ENCODE assay signal across 8 cellular contexts in genomic region chr12:92408072-92408900, GRCh38.
DNase-seq lines count a peak whose midpoint lies in the region; ATAC-seq and TF ChIP-seq lines count a peak whose summit lies in the region.

No MANE protein-coding gene starts in this region.

- peak overlapping the region; percentile 23 for H3K4me2 ChIP-seq in OCI-LY3 (ENCODE audit: low read length)

- H3K9me3 ChIP-seq in OCI-LY3 (ENCODE audit: insufficient read depth, low read length) = no peaks in the 10 kb centered on the region

- H3K9ac ChIP-seq in OCI-LY3 (ENCODE audit: low read length) = peak overlapping the region; percentile 24; the same call in 1 of the 2 replicates

- H3K27ac ChIP-seq in OCI-LY3 (ENCODE audit: low read length) = peak overlapping the region; percentile 24; the same call in 1 of the 2 replicates

- peaks cover 62% of the 10 kb centered on the region for H3K4me1 ChIP-seq in OCI-LY3 (ENCODE audit: low read length)

- TF ChIP-seq CTCF in GM06990 (IDR thresholded peaks at IDR 0.05; ENCODE audit: insufficient read depth, low read length, poor library complexity, severe bottlenecking) (peak; percentile 78), OCI-LY3 (IDR thresholded peaks at IDR 0.05; ENCODE audit: low read depth, low read length) (peak; percentile 81)

- peaks cover 58% of the 10 kb centered on the region for H3K4me1 Mint-ChIP-seq in activated naive CD8-positive, alpha-beta T cell treated with anti-CD3 and anti-CD28 coated beads, Interleukin-2, amount 50 U/mL, for 24 hours

- H3K27ac Mint-ChIP-seq in activated naive CD8-positive, alpha-beta T cell treated with anti-CD3 and anti-CD28 coated beads, Interleukin-2, amount 50 U/mL, for 24 hours = peak overlapping the region; percentile 60

- peak; percentile 59 for DNase-seq in GM06990 (ENCODE audit: extremely low read depth, insufficient read length)
- peak; percentile 65 for DNase-seq in activated naive CD8-positive, alpha-beta T cell treated with anti-CD3 and anti-CD28 coated beads, Interleukin-2, amount 50 U/mL, for 24 hours
- peak; percentile 70 for DNase-seq in left lobe of liver (ENCODE audit: low spot score)

- no peaks in the 10 kb centered on the region for H3K27me3 ChIP-seq in GM06990 (replicated peaks; ENCODE audit: control insufficient read depth, insufficient read depth, low read length)
- H3K27me3 ChIP-seq in OCI-LY3 (ENCODE audit: low read depth, low read length) = no peaks in the 10 kb centered on the region

- peaks cover 7% of the 10 kb centered on the region for H3K36me3 Mint-ChIP-seq in activated naive CD8-positive, alpha-beta T cell treated with anti-CD3 and anti-CD28 coated beads, Interleukin-2, amount 50 U/mL, for 24 hours (ENCODE audit: low read depth)

- H4K20me1 ChIP-seq in OCI-LY3 (ENCODE audit: insufficient read depth, low read length) = no peaks in the 10 kb centered on the region

- no peaks in the 10 kb centered on the region for H3K79me2 ChIP-seq in OCI-LY3 (ENCODE audit: low read length)

- no peak overlapping the region for H3K4me3 ChIP-seq in GM06990 (replicated peaks; ENCODE audit: low read depth, low read length)
- no peak overlapping the region for H3K4me3 ChIP-seq in OCI-LY3 (ENCODE audit: low read length)

- no peak overlapping the region for H3K4me3 Mint-ChIP-seq in activated naive CD8-positive, alpha-beta T cell treated with anti-CD3 and anti-CD28 coated beads, Interleukin-2, amount 50 U/mL, for 24 hours

- no peaks in the 10 kb centered on the region for H3K9me3 Mint-ChIP-seq in activated naive CD8-positive, alpha-beta T cell treated with anti-CD3 and anti-CD28 coated beads, Interleukin-2, amount 50 U/mL, for 24 hours

- ATAC-seq in HG03280 (IDR thresholded peaks at IDR 0.05; ENCODE audit: unreplicated experiment) (peak; percentile 37), left lobe of liver (peak; percentile 100), HG03135 (IDR thresholded peaks at IDR 0.05; ENCODE audit: unreplicated experiment) (no peak), HG03432 (IDR thresholded peaks at IDR 0.05; ENCODE audit: unreplicated experiment) (no peak), HG03565 (IDR thresholded peaks at IDR 0.05; ENCODE audit: unreplicated experiment) (no peak)
- peak; percentile 37 for ATAC-seq in activated naive CD8-positive, alpha-beta T cell treated with anti-CD3 and anti-CD28 coated beads, Interleukin-2, amount 50 U/mL, for 24 hours

- H3K27me3 Mint-ChIP-seq in activated naive CD8-positive, alpha-beta T cell treated with anti-CD3 and anti-CD28 coated beads, Interleukin-2, amount 50 U/mL, for 24 hours = no peaks in the 10 kb centered on the region

- H2AFZ ChIP-seq in OCI-LY3 (ENCODE audit: low read depth, low read length) = no peak overlapping the region

- H3K36me3 ChIP-seq in GM06990 (ENCODE audit: control insufficient read depth, insufficient read depth, low read length) (no peaks in the 10 kb centered on the region), OCI-LY3 (replicated peaks; ENCODE audit: low read depth, low read length) (no peaks in the 10 kb centered on the region)

Comparison
In these comparisons a context has a peak if more than half of its experiments do, and no peak if none do; other contexts are left out.
1. ATAC-seq: peak in HG03280 (single experiment), activated naive CD8-positive, alpha-beta T cell treated with anti-CD3 and anti-CD28 coated beads, Interleukin-2, amount 50 U/mL, for 24 hours (single experiment) and left lobe of liver (single experiment); none in HG03135 (single experiment), HG03432 (single experiment) and HG03565 (single experiment).
2. Peak in every context shown above with its lines, with median percentiles within 50 percentile points of each other: DNase-seq.